In genomic region chr12:14959126-14959440, GRCh38 we compare ENCODE assay signal across 14 cellular contexts. TPM values are rescaled to one million over a fixed set of nuclear protein-coding genes. Genes with fewer than 3 reads are reported as not detected.
DNase-seq lines count a peak whose midpoint lies in the region; ATAC-seq and TF ChIP-seq lines count a peak whose summit lies in the region.
"Had no signal": no experiment of that assay in that cellular context is flagged by ENCODE, and none has a peak within 500 bp of the region (broad histone marks: within the 10 kb centered on the region; RNA-seq: fewer than 3 reads in every experiment).

No MANE protein-coding gene starts in this region.

- TF ChIP-seq CTCF in DND-41 (IDR thresholded peaks at IDR 0.05; ENCODE audit: borderline replicate concordance, extremely low read depth, low read length, poor library complexity, severe bottlenecking) (no peak), OCI-LY3 (IDR thresholded peaks at IDR 0.05; ENCODE audit: low read depth, low read length) (no peak), omental fat pad (IDR thresholded peaks at IDR 0.05) (no peak)

- no peaks in the 10 kb centered on the region for H3K79me1 ChIP-seq in mesenchymal stem cell (replicated peaks; ENCODE audit: low read length, poor library complexity, severe bottlenecking)

- peaks cover 57% of the 10 kb centered on the region for H3K36me3 Mint-ChIP-seq in dendritic cell treated with granulocyte-macrophage colony-stimulating factor and Interleukin-4, amounts not matched to agents 40 ng/mL and 50 ng/mL, for 4 days (ENCODE audit: low read depth)

- H3K14ac ChIP-seq in mesenchymal stem cell (ENCODE audit: low read length in 2 of 2), result no peak overlapping the region

- no peak overlapping the region for H2BK12ac ChIP-seq in mesenchymal stem cell (ENCODE audit: low read length in 2 of 2)

- no peak overlapping the region for H3K4ac ChIP-seq in mesenchymal stem cell (ENCODE audit: low read depth in 1 of 2, low read length in 2 of 2)

- H3K4me2 ChIP-seq in DND-41 (ENCODE audit: insufficient read depth, low read length) (peak overlapping the region; percentile 89), OCI-LY3 (ENCODE audit: low read length) (peak overlapping the region; percentile 96), mesenchymal stem cell (ENCODE audit: low read length, poor library complexity, severe bottlenecking) (no peak overlapping the region)

- peaks cover 86% of the 10 kb centered on the region for H3K4me1 ChIP-seq in DND-41 (ENCODE audit: insufficient read depth, low read length)
- peaks cover 71% of the 10 kb centered on the region for H3K4me1 ChIP-seq in OCI-LY3 (ENCODE audit: low read length)
- peaks cover 0 to 7% (median 3%) of the 10 kb centered on the region in 3 donors for H3K4me1 ChIP-seq in skeletal muscle tissue (ENCODE audit: control insufficient read depth in 3 of 3, insufficient read depth in 3 of 3, low read length in 3 of 3)
- peaks cover 9% of the 10 kb centered on the region for H3K4me1 ChIP-seq in mesenchymal stem cell (ENCODE audit: control insufficient read depth, insufficient read depth, low read depth, low read length)

- H2AFZ ChIP-seq in DND-41 (ENCODE audit: low read depth, low read length), result no peak overlapping the region
- H2AFZ ChIP-seq in OCI-LY3 (ENCODE audit: low read depth, low read length), result no peak overlapping the region
- H2AFZ ChIP-seq in mesenchymal stem cell (ENCODE audit: low read depth, low read length), result no peak overlapping the region

- H2AK5ac ChIP-seq in mesenchymal stem cell (ENCODE audit: low read length, severe bottlenecking), result no peak overlapping the region

- no peak overlapping the region for H2BK5ac ChIP-seq in mesenchymal stem cell (ENCODE audit: low read depth, low read length, poor library complexity, severe bottlenecking)

- no peaks in the 10 kb centered on the region for H3K9me3 Mint-ChIP-seq in dendritic cell treated with granulocyte-macrophage colony-stimulating factor and Interleukin-4, amounts not matched to agents 40 ng/mL and 50 ng/mL, for 4 days
- H3K9me3 Mint-ChIP-seq: H9 had no signal

- peaks cover 50% of the 10 kb centered on the region for H3K36me3 ChIP-seq in DND-41 (ENCODE audit: insufficient read depth, low read length)
- H3K36me3 ChIP-seq in OCI-LY3 (replicated peaks; ENCODE audit: low read depth, low read length), result peaks cover 9% of the 10 kb centered on the region
- no peaks in the 10 kb centered on the region for H3K36me3 ChIP-seq in skeletal muscle tissue (ENCODE audit: control insufficient read depth in 3 of 3, insufficient read depth in 3 of 3, low read length in 3 of 3)
- no peaks in the 10 kb centered on the region for H3K36me3 ChIP-seq in mesenchymal stem cell (ENCODE audit: control insufficient read depth in 1 of 2, insufficient read depth in 2 of 2, low read depth in 1 of 2, low read length in 2 of 2)

- H4K20me1 ChIP-seq in DND-41 (ENCODE audit: insufficient read depth, low read length) (peaks cover 34% of the 10 kb centered on the region), OCI-LY3 (ENCODE audit: insufficient read depth, low read length) (no peaks in the 10 kb centered on the region)

- H3K4me1 Mint-ChIP-seq in dendritic cell treated with granulocyte-macrophage colony-stimulating factor and Interleukin-4, amounts not matched to agents 40 ng/mL and 50 ng/mL, for 4 days (ENCODE audit: low read depth), result peaks cover 57% of the 10 kb centered on the region

- H3K9ac ChIP-seq in DND-41 (ENCODE audit: low read depth, low read length), result peak overlapping the region; percentile 78
- peak overlapping the region; percentile 93 for H3K9ac ChIP-seq in OCI-LY3 (ENCODE audit: low read length)
- H3K9ac ChIP-seq in skeletal muscle tissue (ENCODE audit: low read depth in 1 of 3, low read length in 3 of 3), result no peak overlapping the region
- H3K9ac ChIP-seq in mesenchymal stem cell (ENCODE audit: low read length), result no peak overlapping the region

- H2BK120ac ChIP-seq in mesenchymal stem cell (ENCODE audit: low read depth, low read length), result no peak overlapping the region

- intact Hi-C loops in dendritic cell treated with granulocyte-macrophage colony-stimulating factor and Interleukin-4, amounts not matched to agents 40 ng/mL and 50 ng/mL, for 4 days (cut with micrococcal nuclease), result loop anchor here (5.0 to 10.0 kb wide), 2 partner anchors 187 to 566 kb away; a partner anchor contains a TSS

- H3K27me3 Mint-ChIP-seq in dendritic cell treated with granulocyte-macrophage colony-stimulating factor and Interleukin-4, amounts not matched to agents 40 ng/mL and 50 ng/mL, for 4 days, result no peaks in the 10 kb centered on the region

- H4K91ac ChIP-seq in mesenchymal stem cell (ENCODE audit: low read length), result no peak overlapping the region

- no peak overlapping the region for H3K23ac ChIP-seq in mesenchymal stem cell (ENCODE audit: low read length in 2 of 2)

- H4K8ac ChIP-seq in mesenchymal stem cell (ENCODE audit: low read length), result no peak overlapping the region

- WGBS in mesenchymal stem cell, result over 99% methylated on average over 10 of the region's 10 CpGs

- H2BK15ac ChIP-seq in mesenchymal stem cell (ENCODE audit: low read depth, poor library complexity, severe bottlenecking), result no peak overlapping the region

- peak overlapping the region; percentile 97 for H3K4me3 Mint-ChIP-seq in dendritic cell treated with granulocyte-macrophage colony-stimulating factor and Interleukin-4, amounts not matched to agents 40 ng/mL and 50 ng/mL, for 4 days
- H3K4me3 Mint-ChIP-seq: H9 had no signal

- H3K4me3 ChIP-seq in DND-41 (ENCODE audit: low read depth in 1 of 2, low read length in 2 of 2) (peak overlapping the region; percentile 41 to 77; a peak in 3 of 4 replicates), OCI-LY3 (ENCODE audit: low read length) (peak overlapping the region; percentile 95), skeletal muscle tissue (ENCODE audit: low read length in 3 of 3) (peak overlapping the region in 1 of 3 donors; percentile 39), mesenchymal stem cell (ENCODE audit: insufficient read depth in 1 of 2, low read depth in 1 of 2, low read length in 2 of 2) (no peak overlapping the region)

- H3K27me3 ChIP-seq in DND-41 (ENCODE audit: insufficient read depth, low read length, poor library complexity), result no peaks in the 10 kb centered on the region
- H3K27me3 ChIP-seq in OCI-LY3 (ENCODE audit: low read depth, low read length), result no peaks in the 10 kb centered on the region
- H3K27me3 ChIP-seq in skeletal muscle tissue (ENCODE audit: control insufficient read depth in 3 of 3, insufficient read depth in 3 of 3, low read length in 3 of 3), result no peaks in the 10 kb centered on the region
- no peaks in the 10 kb centered on the region for H3K27me3 ChIP-seq in mesenchymal stem cell (ENCODE audit: control insufficient read depth in 1 of 2, insufficient read depth in 1 of 2, low read length in 2 of 2)

- peak; percentile 46 for DNase-seq in DND-41
- no peak for DNase-seq in activated CD4-positive, CD25-positive, alpha-beta regulatory T cell (lab: John Stamatoyannopoulos, UW)
- no peak for DNase-seq in omental fat pad (ENCODE audit: low spot score)
- no peak for DNase-seq in H4 (ENCODE audit: low spot score)
- DNase-seq in mesenchymal stem cell, result no peak
- DNase-seq: aorta, DMS79, H9, kidney glomerular epithelial cell, NCI-H1105, retina had no signal

- H3K9me3 ChIP-seq in DND-41 (ENCODE audit: insufficient read depth, low read length, severe bottlenecking), result no peaks in the 10 kb centered on the region
- no peaks in the 10 kb centered on the region for H3K9me3 ChIP-seq in OCI-LY3 (ENCODE audit: insufficient read depth, low read length)
- H3K9me3 ChIP-seq in skeletal muscle tissue (ENCODE audit: control insufficient read depth in 3 of 3, low read length in 3 of 3), result no peaks in the 10 kb centered on the region
- H3K9me3 ChIP-seq in mesenchymal stem cell (ENCODE audit: control insufficient read depth, low read length), result no peaks in the 10 kb centered on the region

- no peak overlapping the region for H3K18ac ChIP-seq in mesenchymal stem cell (ENCODE audit: low read depth in 1 of 2, low read length in 2 of 2)

- H3K27ac ChIP-seq in DND-41 (ENCODE audit: low read length) (peak overlapping the region; percentile 87), OCI-LY3 (ENCODE audit: low read length) (peak overlapping the region; percentile 97), skeletal muscle tissue (ENCODE audit: low read depth, low read length) (peak overlapping the region; percentile 71), mesenchymal stem cell (ENCODE audit: low read length, poor library complexity, severe bottlenecking) (no peak overlapping the region)

- ATAC-seq in DND-41 (ENCODE audit: insufficient read depth, low read depth) (no peak), omental fat pad (ENCODE audit: low FRiP score) (no peak)

- peak overlapping the region; percentile 99 for H3K27ac Mint-ChIP-seq in dendritic cell treated with granulocyte-macrophage colony-stimulating factor and Interleukin-4, amounts not matched to agents 40 ng/mL and 50 ng/mL, for 4 days
- H3K27ac Mint-ChIP-seq: H9 had no signal

- H3K79me2 ChIP-seq in DND-41 (ENCODE audit: insufficient read depth, low read length) (peaks cover 99% of the 10 kb centered on the region), OCI-LY3 (ENCODE audit: low read length) (peaks cover 65% of the 10 kb centered on the region)

RNA-seq across cellular contexts. Expression of gene ARHGDIB, which starts 2.3 kb away (rescaled TPM):
- total RNA-seq in skeletal muscle tissue (17.2 TPM), omental fat pad (100 to 1,000 TPM; 128 to 259 (median 205) TPM)
- total RNA-seq in H4 (2014; rRNA removed; shearing (Covaris generic)), result 5.8 and 15.1 TPM in 2 replicates
- 46.6 TPM for polyA plus RNA-seq in mesenchymal stem cell (2013, experiment 1 of 2)
- polyA plus RNA-seq in mesenchymal stem cell (2013, experiment 2 of 2), result 45.6 TPM

RNA-seq across cellular contexts. Expression of gene PDE6H, which starts 13.8 kb away (rescaled TPM):
- total RNA-seq in skeletal muscle tissue, result not detected
- total RNA-seq in omental fat pad, result not detected
- not detected in 2 replicates for total RNA-seq in H4 (2014; rRNA removed; shearing (Covaris generic))
- not detected for polyA plus RNA-seq in mesenchymal stem cell (2013, experiment 1 of 2)
- not detected for polyA plus RNA-seq in mesenchymal stem cell (2013, experiment 2 of 2)
- total RNA-seq: aorta, H9 had no signal
- polyA plus RNA-seq: aorta had no signal

RNA-seq across cellular contexts. Expression of gene ERP27, which starts 20.7 kb away (rescaled TPM):
- total RNA-seq in skeletal muscle tissue (not detected), omental fat pad (under 1 TPM in 2 of 4 donors, not detected in 2; 0.56 to 0.60 TPM)
- total RNA-seq in H4 (2014; rRNA removed; shearing (Covaris generic)), result not detected in 2 replicates
- 0.54 TPM for polyA plus RNA-seq in mesenchymal stem cell (2013, experiment 1 of 2)
- 0.11 TPM for polyA plus RNA-seq in mesenchymal stem cell (2013, experiment 2 of 2)
- total RNA-seq: H9 had no signal

Comparison
In these comparisons a context has a peak if more than half of its experiments do, and no peak if none do; other contexts are left out.
1. H3K4me3 ChIP-seq: peak in DND-41 (2 of 2) and OCI-LY3 (single experiment); none in mesenchymal stem cell (0 of 2).
2. H3K9ac ChIP-seq: peak in DND-41 (single experiment) and OCI-LY3 (single experiment); none in skeletal muscle tissue (0 of 3) and mesenchymal stem cell (single experiment).